Comparison of ENCODE assay signal across 27 cellular contexts in genomic region chr9:89722712-89723111, GRCh38.
"Had no signal": no experiment of that assay in that cellular context is flagged by ENCODE, and none has a peak within 500 bp of the region (broad histone marks: within the 10 kb centered on the region; RNA-seq: fewer than 3 reads in every experiment).

No MANE protein-coding gene starts in this region.

- DNase-seq: activated CD4-positive, alpha-beta memory T cell treated with anti-CD3 and anti-CD28 coated beads for 36 hours; activated CD4-positive, alpha-beta T cell treated with anti-CD3 and anti-CD28 coated beads for 36 hours; activated CD4-positive, alpha-beta T cell treated with anti-CD3 and anti-CD28 coated beads, Interleukin-2, amount 50 U/mL, for 1 hour; activated CD8-positive, alpha-beta memory T cell treated with anti-CD3 and anti-CD28 coated beads, Interleukin-2, amount 50 U/mL, for 4 hours; activated gamma-delta T cell treated with Interleukin-2 at 50 U/mL for 16 hours; activated naive CD4-positive, alpha-beta T cell treated with anti-CD3 and anti-CD28 coated beads for 36 hours; activated T-cell treated with anti-CD3 and anti-CD28 coated beads for 4 hours; activated T-cell treated with anti-CD3 and anti-CD28 coated beads, Interleukin-2, amount 50 U/mL, for 4 hours; amniotic stem cell; aorta; brain microvascular endothelial cell; central memory CD4-positive, alpha-beta T cell; IMR-90; Kasumi-1; KBM-7; MG63; MV-4-11; NCI-H1092; NCI-H1436 treated with DMSO at 0.1 percent for 48 hours; NCI-H1694 treated with DMSO at 0.1 percent for 48 hours; NCI-H2029; NCI-H2171; NCI-H510A; SJCRH30 had no signal

- ATAC-seq: activated CD4-positive, alpha-beta T cell treated with anti-CD3 and anti-CD28 coated beads for 36 hours; activated CD4-positive, CD25-positive, alpha-beta regulatory T cell treated with anti-CD3 and anti-CD28 coated beads, Interleukin-2, amount 50 U/mL, for 24 hours; activated naive CD4-positive, alpha-beta T cell treated with anti-CD3 and anti-CD28 coated beads, Interleukin-2, amount 50 U/mL, for 72 hours; activated T-cell treated with anti-CD3 and anti-CD28 coated beads, Interleukin-2, amount 50 U/mL, for 4 hours; Panc1 had no signal
